In genomic region chr14:74931744-74932143, GRCh38 we compare ENCODE assay signal across 11 cellular contexts. TPM values are rescaled to one million over a fixed set of nuclear protein-coding genes. Genes with fewer than 3 reads are reported as not detected.
"Had no signal": no experiment of that assay in that cellular context is flagged by ENCODE, and none has a peak within 500 bp of the region (broad histone marks: within the 10 kb centered on the region; RNA-seq: fewer than 3 reads in every experiment).

No MANE protein-coding gene starts in this region.

RNA-seq across cellular contexts. Expression of gene PGF, which starts 23.7 kb away (rescaled TPM):
- total RNA-seq: mononuclear cell had no signal

RNA-seq across cellular contexts. Expression of gene PROX2, which starts 55.8 kb away (rescaled TPM):
- total RNA-seq: kidney, left colon, mesothelial cell of epicardium, occipital lobe, osteocyte, prostate gland, thyroid gland, urinary bladder, vagina had no signal
- polyA plus RNA-seq: small intestine, urinary bladder had no signal
